Comparison of ENCODE assay signal across 17 cellular contexts in the genomic region with DNA sequence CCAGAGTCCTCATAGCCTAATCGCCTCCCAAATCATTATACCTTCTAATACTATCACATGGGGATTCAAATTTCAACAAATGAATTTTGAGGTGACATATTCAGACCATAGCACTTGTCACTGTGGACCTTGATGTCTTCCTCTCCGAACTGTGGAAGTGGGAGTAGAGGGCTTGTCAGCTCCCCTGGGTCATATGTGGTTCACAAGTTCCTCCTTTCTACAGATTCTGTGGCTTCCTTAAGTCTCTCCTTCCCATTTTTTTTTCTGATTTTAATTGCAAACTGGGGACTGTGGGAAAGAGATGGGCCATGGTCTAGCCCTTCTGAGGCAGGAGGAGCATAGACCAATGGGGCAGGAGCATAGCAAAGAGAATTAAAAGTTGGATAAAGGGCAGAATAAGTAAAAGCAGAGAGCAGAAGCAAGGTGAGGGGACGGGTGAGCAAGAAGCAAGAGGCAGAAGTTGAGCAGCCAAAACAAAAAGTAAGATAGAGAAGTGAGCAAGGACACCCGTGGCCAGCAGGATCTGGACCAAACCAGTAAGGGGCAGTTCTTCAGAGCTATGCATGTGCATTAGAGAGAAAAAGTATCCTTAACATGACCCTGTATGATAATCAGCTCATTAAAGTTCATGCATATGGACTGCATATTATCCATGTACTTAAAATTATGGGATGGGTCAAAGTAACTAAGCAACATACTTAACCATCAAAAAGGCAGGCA. TPM values are rescaled to one million over a fixed set of nuclear protein-coding genes. Genes with fewer than 3 reads are reported as not detected.
A peak's percentile ranks its signal among the peaks of the same experiment; 100 is the strongest.
DNase-seq lines count a peak whose midpoint lies in the region; ATAC-seq and TF ChIP-seq lines count a peak whose summit lies in the region.
"Had no signal": no experiment of that assay in that cellular context is flagged by ENCODE, and none has a peak within 500 bp of the region (broad histone marks: within the 10 kb centered on the region; RNA-seq: fewer than 3 reads in every experiment).

No MANE protein-coding gene starts in this region.

- peak overlapping the region in 2 of 3 donors; percentile 59 to 65 for H3K27ac Mint-ChIP-seq in CD4-positive, CD25-positive, alpha-beta regulatory T cell
- H3K27ac Mint-ChIP-seq in effector memory CD8-positive, alpha-beta T cell, result peak overlapping the region; percentile 3 to 16
- no peak overlapping the region for H3K27ac Mint-ChIP-seq in activated naive CD8-positive, alpha-beta T cell treated with anti-CD3 and anti-CD28 coated beads, Interleukin-2, amount 50 U/mL, for 24 hours
- no peak overlapping the region for H3K27ac Mint-ChIP-seq in WTC11
- H3K27ac Mint-ChIP-seq: activated naive CD4-positive, alpha-beta T cell treated with anti-CD3 and anti-CD28 coated beads, Interleukin-2, amount 50 U/mL, for 24 hours had no signal

- H3K27me3 ChIP-seq in CD4-positive, CD25-positive, alpha-beta regulatory T cell (ENCODE audit: control insufficient read depth, insufficient read depth, low read length), result peaks cover 2% of the 10 kb centered on the region
- H3K27me3 ChIP-seq: gastrocnemius medialis had no signal

- no peak overlapping the region for H3K27ac ChIP-seq in CD4-positive, CD25-positive, alpha-beta regulatory T cell (ENCODE audit: insufficient read depth, low read length, poor library complexity, severe bottlenecking)

- H3K36me3 ChIP-seq in CD4-positive, CD25-positive, alpha-beta regulatory T cell (ENCODE audit: control insufficient read depth, insufficient read depth, low read length), result no peaks in the 10 kb centered on the region
- H3K36me3 ChIP-seq: gastrocnemius medialis, thoracic aorta had no signal

- no peaks in the 10 kb centered on the region for H3K9me3 ChIP-seq in CD4-positive, CD25-positive, alpha-beta regulatory T cell (ENCODE audit: control insufficient read depth in 2 of 2, low read length in 2 of 2)
- H3K9me3 ChIP-seq: gastrocnemius medialis, thoracic aorta had no signal

- TF ChIP-seq CTCF in WTC11 (IDR thresholded peaks at IDR 0.05), result no peak

- H3K27me3 Mint-ChIP-seq in CD4-positive, CD25-positive, alpha-beta regulatory T cell, result peaks cover 38% of the 10 kb centered on the region
- H3K27me3 Mint-ChIP-seq in effector memory CD8-positive, alpha-beta T cell, result peaks cover 0 to 10% of the 10 kb centered on the region in 2 donors
- no peaks in the 10 kb centered on the region for H3K27me3 Mint-ChIP-seq in activated naive CD8-positive, alpha-beta T cell treated with anti-CD3 and anti-CD28 coated beads, Interleukin-2, amount 50 U/mL, for 24 hours
- H3K27me3 Mint-ChIP-seq in WTC11 (ENCODE audit: low read depth), result peaks cover 11% of the 10 kb centered on the region
- H3K27me3 Mint-ChIP-seq: activated naive CD4-positive, alpha-beta T cell treated with anti-CD3 and anti-CD28 coated beads, Interleukin-2, amount 50 U/mL, for 24 hours had no signal

- H3K4me3 Mint-ChIP-seq in CD4-positive, CD25-positive, alpha-beta regulatory T cell, result no peak overlapping the region
- H3K4me3 Mint-ChIP-seq in effector memory CD8-positive, alpha-beta T cell, result no peak overlapping the region
- H3K4me3 Mint-ChIP-seq in activated naive CD8-positive, alpha-beta T cell treated with anti-CD3 and anti-CD28 coated beads, Interleukin-2, amount 50 U/mL, for 24 hours, result no peak overlapping the region
- no peak overlapping the region for H3K4me3 Mint-ChIP-seq in WTC11
- H3K4me3 Mint-ChIP-seq: activated naive CD4-positive, alpha-beta T cell treated with anti-CD3 and anti-CD28 coated beads, Interleukin-2, amount 50 U/mL, for 24 hours had no signal

- no peak for DNase-seq in CD4-positive, CD25-positive, alpha-beta regulatory T cell
- DNase-seq in NOMO-1 treated with dmso at 0.1 percent for 144 hours (lab: John Stamatoyannopoulos, UW; ENCODE audit: unreplicated experiment), result peak; percentile 70
- DNase-seq in effector memory CD8-positive, alpha-beta T cell, result no peak
- peak; percentile 72 for DNase-seq in pons (ENCODE audit: low spot score)
- no peak for DNase-seq in activated naive CD8-positive, alpha-beta T cell treated with anti-CD3 and anti-CD28 coated beads, Interleukin-2, amount 50 U/mL, for 24 hours
- no peak for DNase-seq in WTC11 (ENCODE audit: low spot score)
- DNase-seq in activated effector memory CD4-positive, alpha-beta T cell treated with anti-CD3 and anti-CD28 coated beads, Interleukin-2, amount 50 U/mL, for 16 hours, result no peak
- DNase-seq: NCI-H2081 treated with DMSO at 0.1 percent for 48 hours, NCI-H69 had no signal

- H3K36me3 Mint-ChIP-seq in CD4-positive, CD25-positive, alpha-beta regulatory T cell, result peaks cover 6% of the 10 kb centered on the region
- no peaks in the 10 kb centered on the region for H3K36me3 Mint-ChIP-seq in effector memory CD8-positive, alpha-beta T cell (ENCODE audit: insufficient read depth)
- H3K36me3 Mint-ChIP-seq in activated naive CD8-positive, alpha-beta T cell treated with anti-CD3 and anti-CD28 coated beads, Interleukin-2, amount 50 U/mL, for 24 hours (ENCODE audit: low read depth), result no peaks in the 10 kb centered on the region
- no peaks in the 10 kb centered on the region for H3K36me3 Mint-ChIP-seq in WTC11
- H3K36me3 Mint-ChIP-seq: activated naive CD4-positive, alpha-beta T cell treated with anti-CD3 and anti-CD28 coated beads, Interleukin-2, amount 50 U/mL, for 24 hours had no signal

- CTCF ChIA-PET in WTC11 (lab: Charles Lee), result no interaction called here

- H3K4me1 ChIP-seq in CD4-positive, CD25-positive, alpha-beta regulatory T cell (ENCODE audit: control insufficient read depth, insufficient read depth, low read length, poor library complexity, severe bottlenecking), result peaks cover 7% of the 10 kb centered on the region
- H3K4me1 ChIP-seq: gastrocnemius medialis had no signal

- no peak for ATAC-seq in CD4-positive, CD25-positive, alpha-beta regulatory T cell (ENCODE audit: low read depth in 2 of 2)
- no peak for ATAC-seq in effector memory CD8-positive, alpha-beta T cell (replicated peaks)
- no peak for ATAC-seq in activated naive CD8-positive, alpha-beta T cell treated with anti-CD3 and anti-CD28 coated beads, Interleukin-2, amount 50 U/mL, for 24 hours
- ATAC-seq in GM21381 (IDR thresholded peaks at IDR 0.05; ENCODE audit: unreplicated experiment) (no peak), WTC11 (no peak)
- ATAC-seq: gastrocnemius medialis, GM12878 had no signal

- H3K4me3 ChIP-seq in CD4-positive, CD25-positive, alpha-beta regulatory T cell (ENCODE audit: low read depth, low read length), result no peak overlapping the region
- H3K4me3 ChIP-seq: gastrocnemius medialis, GM12878, thoracic aorta had no signal

- POLR2A ChIA-PET in WTC11 (lab: Charles Lee), result no interaction called here

- H3K9me3 Mint-ChIP-seq in CD4-positive, CD25-positive, alpha-beta regulatory T cell, result no peaks in the 10 kb centered on the region
- H3K9me3 Mint-ChIP-seq in effector memory CD8-positive, alpha-beta T cell, result no peaks in the 10 kb centered on the region
- peaks cover 12% of the 10 kb centered on the region for H3K9me3 Mint-ChIP-seq in activated naive CD8-positive, alpha-beta T cell treated with anti-CD3 and anti-CD28 coated beads, Interleukin-2, amount 50 U/mL, for 24 hours
- no peaks in the 10 kb centered on the region for H3K9me3 Mint-ChIP-seq in WTC11
- H3K9me3 Mint-ChIP-seq: activated naive CD4-positive, alpha-beta T cell treated with anti-CD3 and anti-CD28 coated beads, Interleukin-2, amount 50 U/mL, for 24 hours had no signal

- H3K4me1 Mint-ChIP-seq in CD4-positive, CD25-positive, alpha-beta regulatory T cell, result peaks cover 13 to 27% (median 16%) of the 10 kb centered on the region in 4 donors
- H3K4me1 Mint-ChIP-seq in effector memory CD8-positive, alpha-beta T cell (ENCODE audit: low read depth in 2 of 2), result peaks cover 44 to 60% of the 10 kb centered on the region in 2 donors
- peaks cover 39% of the 10 kb centered on the region for H3K4me1 Mint-ChIP-seq in activated naive CD8-positive, alpha-beta T cell treated with anti-CD3 and anti-CD28 coated beads, Interleukin-2, amount 50 U/mL, for 24 hours
- peaks cover 25% of the 10 kb centered on the region for H3K4me1 Mint-ChIP-seq in WTC11

TF ChIP-seq in WTC11, 78 proteins besides CTCF, POLR2A, EP300 and RAD21 (continues in another document):
- no peak for TF ChIP-seq NR1H2 (CRISPR knock-in tag; IDR thresholded peaks at IDR 0.05)
- no peak for TF ChIP-seq KAT7 (CRISPR knock-in tag; IDR thresholded peaks at IDR 0.05; ENCODE audit: borderline replicate concordance)
- no peak for TF ChIP-seq ZSCAN18 (CRISPR knock-in tag; IDR thresholded peaks at IDR 0.05)
- no peak for TF ChIP-seq ZNF396 (CRISPR knock-in tag; IDR thresholded peaks at IDR 0.05; ENCODE audit: borderline replicate concordance)
- TF ChIP-seq MLX (CRISPR knock-in tag; IDR thresholded peaks at IDR 0.05), result no peak

RNA-seq across cellular contexts. Expression of gene SIGLEC7, which starts 2.6 kb away (rescaled TPM):
- not detected for total RNA-seq in CD4-positive, CD25-positive, alpha-beta regulatory T cell
- not detected for polyA plus RNA-seq in CD4-positive, CD25-positive, alpha-beta regulatory T cell
- not detected in 3 replicates for total RNA-seq in WTC11 (2021)
- total RNA-seq: Daoy, GM12878, M059J had no signal
- polyA plus RNA-seq: BJ had no signal

RNA-seq across cellular contexts. Expression of gene SIGLEC9, which starts 14.8 kb away (rescaled TPM):
- 1.1 TPM for total RNA-seq in CD4-positive, CD25-positive, alpha-beta regulatory T cell
- polyA plus RNA-seq in CD4-positive, CD25-positive, alpha-beta regulatory T cell, result under 1 TPM in 3 of 4 donors, not detected in 1; 0.33 to 0.52 (median 0.37) TPM
- total RNA-seq in WTC11 (2021), result not detected in 3 replicates
- total RNA-seq: Daoy, GM12878 had no signal
- polyA plus RNA-seq: BJ had no signal

RNA-seq across cellular contexts. Expression of gene CTU1, which starts 31.2 kb away (rescaled TPM):
- total RNA-seq in CD4-positive, CD25-positive, alpha-beta regulatory T cell, result 5.9 TPM
- 1 to 10 TPM; 3.4 to 8.0 (median 4.5) TPM for polyA plus RNA-seq in CD4-positive, CD25-positive, alpha-beta regulatory T cell
- total RNA-seq in WTC11 (2021), result 8.6 to 10.3 TPM (median 8.9 TPM) in 3 replicates

RNA-seq across cellular contexts. Expression of gene KLK14, which starts 56.8 kb away (rescaled TPM):
- total RNA-seq in CD4-positive, CD25-positive, alpha-beta regulatory T cell, result 0.35 TPM
- not detected for polyA plus RNA-seq in CD4-positive, CD25-positive, alpha-beta regulatory T cell
- 1.1 to 1.6 TPM (median 1.4 TPM) in 3 replicates for total RNA-seq in WTC11 (2021)
- total RNA-seq: Daoy, gastrocnemius medialis, GM12878, M059J, thoracic aorta had no signal
- polyA plus RNA-seq: GM12878 had no signal

Comparison
In these comparisons a context has a peak if more than half of its experiments do, and no peak if none do; other contexts are left out.
1. DNase-seq: peak in NOMO-1 treated with dmso at 0.1 percent for 144 hours (single experiment) and pons (single experiment); none in CD4-positive, CD25-positive, alpha-beta regulatory T cell (0 of 3), effector memory CD8-positive, alpha-beta T cell (0 of 3), activated naive CD8-positive, alpha-beta T cell treated with anti-CD3 and anti-CD28 coated beads, Interleukin-2, amount 50 U/mL, for 24 hours (single experiment), WTC11 (single experiment) and activated effector memory CD4-positive, alpha-beta T cell treated with anti-CD3 and anti-CD28 coated beads, Interleukin-2, amount 50 U/mL, for 16 hours (single experiment).
2. H3K27ac Mint-ChIP-seq: peak in CD4-positive, CD25-positive, alpha-beta regulatory T cell (2 of 3) and effector memory CD8-positive, alpha-beta T cell (2 of 2); none in activated naive CD8-positive, alpha-beta T cell treated with anti-CD3 and anti-CD28 coated beads, Interleukin-2, amount 50 U/mL, for 24 hours (single experiment) and WTC11 (single experiment).